ENCODE assay signal across 2 cellular contexts in the genomic region with DNA sequence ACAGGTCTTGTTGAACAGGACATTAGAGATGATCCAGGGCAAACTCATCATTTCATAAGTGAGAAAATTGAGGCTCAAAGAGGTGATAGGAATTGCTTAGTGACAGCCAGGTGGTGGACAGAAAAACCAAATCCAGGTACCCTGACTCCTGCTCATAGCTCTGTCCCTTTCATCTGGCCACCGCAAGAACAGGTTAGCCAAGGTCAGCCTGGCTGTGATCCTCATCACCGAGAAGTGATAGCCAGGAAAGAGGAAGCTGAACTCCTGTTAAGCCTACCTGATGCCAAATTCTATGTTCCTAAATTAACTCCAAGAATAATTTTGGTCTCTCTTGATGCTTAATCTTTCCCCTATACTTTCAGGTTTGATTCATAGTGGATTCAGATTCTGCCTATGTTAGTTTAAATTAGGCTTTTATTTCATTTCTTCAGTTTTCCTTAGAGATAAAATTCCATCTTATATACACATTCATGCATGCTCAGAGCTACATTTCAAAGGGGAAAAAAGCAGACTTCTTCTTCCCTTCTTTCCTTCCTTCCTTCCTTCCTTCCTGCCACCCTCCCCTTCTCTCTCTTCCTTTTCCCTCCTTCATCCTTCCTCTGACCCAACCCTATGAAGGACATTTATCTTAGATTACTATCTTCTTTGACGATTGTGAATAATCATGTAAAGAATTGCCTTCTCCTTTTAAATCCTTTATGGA.
TF ChIP-seq lines count a peak whose summit lies in the region.

No MANE protein-coding gene starts in this region.

TF ChIP-seq in A549, 52 proteins besides CTCF, POLR2A, EP300 and RAD21:
- TF ChIP-seq CHD2 (IDR thresholded peaks at IDR 0.05; ENCODE audit: low read length, partially characterized antibody) (no peak), SMC3 (IDR thresholded peaks at IDR 0.05) (no peak), CHD4 (IDR thresholded peaks at IDR 0.05; ENCODE audit: borderline replicate concordance) (no peak), JUNB (IDR thresholded peaks at IDR 0.05) (no peak), NFE2L2 (conservative IDR thresholded peaks at IDR 0.05; ENCODE audit: low read length) (no peak), RNF2 (IDR thresholded peaks at IDR 0.05; ENCODE audit: borderline replicate concordance, low read depth) (no peak)
- TF ChIP-seq, protein P1, sequence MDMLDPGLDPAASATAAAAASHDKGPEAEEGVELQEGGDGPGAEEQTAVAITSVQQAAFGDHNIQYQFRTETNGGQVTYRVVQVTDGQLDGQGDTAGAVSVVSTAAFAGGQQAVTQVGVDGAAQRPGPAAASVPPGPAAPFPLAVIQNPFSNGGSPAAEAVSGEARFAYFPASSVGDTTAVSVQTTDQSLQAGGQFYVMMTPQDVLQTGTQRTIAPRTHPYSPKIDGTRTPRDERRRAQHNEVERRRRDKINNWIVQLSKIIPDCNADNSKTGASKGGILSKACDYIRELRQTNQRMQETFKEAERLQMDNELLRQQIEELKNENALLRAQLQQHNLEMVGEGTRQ (IDR thresholded peaks at IDR 0.05) = no peak
- TF ChIP-seq, protein P2, sequence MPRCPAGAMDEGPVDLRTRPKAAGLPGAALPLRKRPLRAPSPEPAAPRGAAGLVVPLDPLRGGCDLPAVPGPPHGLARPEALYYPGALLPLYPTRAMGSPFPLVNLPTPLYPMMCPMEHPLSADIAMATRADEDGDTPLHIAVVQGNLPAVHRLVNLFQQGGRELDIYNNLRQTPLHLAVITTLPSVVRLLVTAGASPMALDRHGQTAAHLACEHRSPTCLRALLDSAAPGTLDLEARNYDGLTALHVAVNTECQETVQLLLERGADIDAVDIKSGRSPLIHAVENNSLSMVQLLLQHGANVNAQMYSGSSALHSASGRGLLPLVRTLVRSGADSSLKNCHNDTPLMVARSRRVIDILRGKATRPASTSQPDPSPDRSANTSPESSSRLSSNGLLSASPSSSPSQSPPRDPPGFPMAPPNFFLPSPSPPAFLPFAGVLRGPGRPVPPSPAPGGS (IDR thresholded peaks at IDR 0.05) = no peak
TF ChIP-seq in A549: peak in this region for 0.

TF ChIP-seq in GM12878, 131 proteins besides CTCF, POLR2A, EP300 and RAD21:
- TF ChIP-seq ZZZ3 (IDR thresholded peaks at IDR 0.05; ENCODE audit: control insufficient read depth, insufficient read length, low read depth) (no peak), BCL11A (IDR thresholded peaks at IDR 0.05; ENCODE audit: low read depth, low read length) (no peak), NR2C2 (IDR thresholded peaks at IDR 0.05; ENCODE audit: borderline replicate concordance, control insufficient read depth, insufficient read length, low read depth) (no peak), TBL1XR1 (IDR thresholded peaks at IDR 0.05; ENCODE audit: low read depth, low read length) (no peak), TARDBP (IDR thresholded peaks at IDR 0.05; ENCODE audit: borderline replicate concordance) (no peak), CHD4 (IDR thresholded peaks at IDR 0.05) (no peak), ZNF24 (IDR thresholded peaks at IDR 0.05) (no peak), ZNF274 (IDR thresholded peaks at IDR 0.05; ENCODE audit: insufficient read depth, insufficient read length) (no peak), RCOR1 (conservative IDR thresholded peaks at IDR 0.05; ENCODE audit: low read depth, low read length) (no peak), RFX5 (IDR thresholded peaks at IDR 0.05; ENCODE audit: low read depth, low read length) (no peak), CBFB (IDR thresholded peaks at IDR 0.05; ENCODE audit: low read depth) (no peak), PAX8 (IDR thresholded peaks at IDR 0.05) (no peak), ASH2L (IDR thresholded peaks at IDR 0.05; ENCODE audit: borderline replicate concordance, low read depth) (no peak)
- TF ChIP-seq, protein P3, sequence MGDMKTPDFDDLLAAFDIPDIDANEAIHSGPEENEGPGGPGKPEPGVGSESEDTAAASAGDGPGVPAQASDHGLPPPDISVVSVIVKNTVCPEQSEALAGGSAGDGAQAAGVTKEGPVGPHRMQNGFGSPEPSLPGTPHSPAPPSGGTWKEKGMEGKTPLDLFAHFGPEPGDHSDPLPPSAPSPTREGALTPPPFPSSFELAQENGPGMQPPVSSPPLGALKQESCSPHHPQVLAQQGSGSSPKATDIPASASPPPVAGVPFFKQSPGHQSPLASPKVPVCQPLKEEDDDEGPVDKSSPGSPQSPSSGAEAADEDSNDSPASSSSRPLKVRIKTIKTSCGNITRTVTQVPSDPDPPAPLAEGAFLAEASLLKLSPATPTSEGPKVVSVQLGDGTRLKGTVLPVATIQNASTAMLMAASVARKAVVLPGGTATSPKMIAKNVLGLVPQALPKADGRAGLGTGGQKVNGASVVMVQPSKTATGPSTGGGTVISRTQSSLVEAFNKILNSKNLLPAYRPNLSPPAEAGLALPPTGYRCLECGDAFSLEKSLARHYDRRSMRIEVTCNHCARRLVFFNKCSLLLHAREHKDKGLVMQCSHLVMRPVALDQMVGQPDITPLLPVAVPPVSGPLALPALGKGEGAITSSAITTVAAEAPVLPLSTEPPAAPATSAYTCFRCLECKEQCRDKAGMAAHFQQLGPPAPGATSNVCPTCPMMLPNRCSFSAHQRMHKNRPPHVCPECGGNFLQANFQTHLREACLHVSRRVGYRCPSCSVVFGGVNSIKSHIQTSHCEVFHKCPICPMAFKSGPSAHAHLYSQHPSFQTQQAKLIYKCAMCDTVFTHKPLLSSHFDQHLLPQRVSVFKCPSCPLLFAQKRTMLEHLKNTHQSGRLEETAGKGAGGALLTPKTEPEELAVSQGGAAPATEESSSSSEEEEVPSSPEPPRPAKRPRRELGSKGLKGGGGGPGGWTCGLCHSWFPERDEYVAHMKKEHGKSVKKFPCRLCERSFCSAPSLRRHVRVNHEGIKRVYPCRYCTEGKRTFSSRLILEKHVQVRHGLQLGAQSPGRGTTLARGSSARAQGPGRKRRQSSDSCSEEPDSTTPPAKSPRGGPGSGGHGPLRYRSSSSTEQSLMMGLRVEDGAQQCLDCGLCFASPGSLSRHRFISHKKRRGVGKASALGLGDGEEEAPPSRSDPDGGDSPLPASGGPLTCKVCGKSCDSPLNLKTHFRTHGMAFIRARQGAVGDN (IDR thresholded peaks at IDR 0.05) = no peak
- TF ChIP-seq, protein P4, sequence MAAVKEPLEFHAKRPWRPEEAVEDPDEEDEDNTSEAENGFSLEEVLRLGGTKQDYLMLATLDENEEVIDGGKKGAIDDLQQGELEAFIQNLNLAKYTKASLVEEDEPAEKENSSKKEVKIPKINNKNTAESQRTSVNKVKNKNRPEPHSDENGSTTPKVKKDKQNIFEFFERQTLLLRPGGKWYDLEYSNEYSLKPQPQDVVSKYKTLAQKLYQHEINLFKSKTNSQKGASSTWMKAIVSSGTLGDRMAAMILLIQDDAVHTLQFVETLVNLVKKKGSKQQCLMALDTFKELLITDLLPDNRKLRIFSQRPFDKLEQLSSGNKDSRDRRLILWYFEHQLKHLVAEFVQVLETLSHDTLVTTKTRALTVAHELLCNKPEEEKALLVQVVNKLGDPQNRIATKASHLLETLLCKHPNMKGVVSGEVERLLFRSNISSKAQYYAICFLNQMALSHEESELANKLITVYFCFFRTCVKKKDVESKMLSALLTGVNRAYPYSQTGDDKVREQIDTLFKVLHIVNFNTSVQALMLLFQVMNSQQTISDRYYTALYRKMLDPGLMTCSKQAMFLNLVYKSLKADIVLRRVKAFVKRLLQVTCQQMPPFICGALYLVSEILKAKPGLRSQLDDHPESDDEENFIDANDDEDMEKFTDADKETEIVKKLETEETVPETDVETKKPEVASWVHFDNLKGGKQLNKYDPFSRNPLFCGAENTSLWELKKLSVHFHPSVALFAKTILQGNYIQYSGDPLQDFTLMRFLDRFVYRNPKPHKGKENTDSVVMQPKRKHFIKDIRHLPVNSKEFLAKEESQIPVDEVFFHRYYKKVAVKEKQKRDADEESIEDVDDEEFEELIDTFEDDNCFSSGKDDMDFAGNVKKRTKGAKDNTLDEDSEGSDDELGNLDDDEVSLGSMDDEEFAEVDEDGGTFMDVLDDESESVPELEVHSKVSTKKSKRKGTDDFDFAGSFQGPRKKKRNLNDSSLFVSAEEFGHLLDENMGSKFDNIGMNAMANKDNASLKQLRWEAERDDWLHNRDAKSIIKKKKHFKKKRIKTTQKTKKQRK (IDR thresholded peaks at IDR 0.05; ENCODE audit: low read depth, low read length) = no peak
- TF ChIP-seq, protein P1 (IDR thresholded peaks at IDR 0.05; ENCODE audit: borderline replicate concordance, low read depth, low read length) = no peak
- TF ChIP-seq, protein P5, sequence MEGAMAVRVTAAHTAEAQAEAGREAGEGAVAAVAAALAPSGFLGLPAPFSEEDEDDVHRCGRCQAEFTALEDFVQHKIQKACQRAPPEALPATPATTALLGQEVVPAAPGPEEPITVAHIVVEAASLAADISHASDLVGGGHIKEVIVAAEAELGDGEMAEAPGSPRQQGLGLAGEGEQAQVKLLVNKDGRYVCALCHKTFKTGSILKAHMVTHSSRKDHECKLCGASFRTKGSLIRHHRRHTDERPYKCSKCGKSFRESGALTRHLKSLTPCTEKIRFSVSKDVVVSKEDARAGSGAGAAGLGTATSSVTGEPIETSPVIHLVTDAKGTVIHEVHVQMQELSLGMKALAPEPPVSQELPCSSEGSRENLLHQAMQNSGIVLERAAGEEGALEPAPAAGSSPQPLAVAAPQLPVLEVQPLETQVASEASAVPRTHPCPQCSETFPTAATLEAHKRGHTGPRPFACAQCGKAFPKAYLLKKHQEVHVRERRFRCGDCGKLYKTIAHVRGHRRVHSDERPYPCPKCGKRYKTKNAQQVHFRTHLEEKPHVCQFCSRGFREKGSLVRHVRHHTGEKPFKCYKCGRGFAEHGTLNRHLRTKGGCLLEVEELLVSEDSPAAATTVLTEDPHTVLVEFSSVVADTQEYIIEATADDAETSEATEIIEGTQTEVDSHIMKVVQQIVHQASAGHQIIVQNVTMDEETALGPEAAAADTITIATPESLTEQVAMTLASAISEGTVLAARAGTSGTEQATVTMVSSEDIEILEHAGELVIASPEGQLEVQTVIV (IDR thresholded peaks at IDR 0.05; ENCODE audit: borderline replicate concordance, partially characterized antibody) = no peak
- TF ChIP-seq, protein P6, sequence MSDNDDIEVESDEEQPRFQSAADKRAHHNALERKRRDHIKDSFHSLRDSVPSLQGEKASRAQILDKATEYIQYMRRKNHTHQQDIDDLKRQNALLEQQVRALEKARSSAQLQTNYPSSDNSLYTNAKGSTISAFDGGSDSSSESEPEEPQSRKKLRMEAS (IDR thresholded peaks at IDR 0.05; ENCODE audit: low read depth, low read length) = no peak
